15 cellular contexts compared by ENCODE assay signal in the genomic region with DNA sequence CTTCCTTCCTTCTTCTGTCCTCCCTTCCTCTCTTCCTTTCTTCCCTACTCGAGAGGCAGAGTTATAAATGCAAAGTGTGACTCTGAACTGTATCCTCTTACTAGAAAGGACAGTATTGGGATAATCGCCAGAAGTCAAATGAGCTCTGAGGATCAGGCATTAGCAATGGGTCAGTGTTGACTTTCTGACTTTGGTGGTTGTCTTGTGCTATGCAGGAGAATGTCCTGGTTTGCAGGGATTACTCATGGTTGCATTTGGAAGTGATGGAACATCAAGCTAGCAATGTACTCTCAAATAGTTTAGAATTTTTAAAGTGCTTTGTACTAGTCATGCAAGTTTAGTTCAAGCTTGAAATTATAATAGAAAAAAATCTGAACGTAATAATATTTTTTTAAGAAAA.
"Had no signal": no experiment of that assay in that cellular context is flagged by ENCODE, and none has a peak within 500 bp of the region (broad histone marks: within the 10 kb centered on the region; RNA-seq: fewer than 3 reads in every experiment).

No MANE protein-coding gene starts in this region.

- H3K27ac Mint-ChIP-seq: activated T-helper 1 cell treated with anti-CD3 and anti-CD28 coated beads, Interleukin-12 subunit alpha, Interleukin-12 subunit beta, Interleukin-2, Interleukin-4 antibody, amounts not matched to agents 30 ng/mL and 10 ng/mL and 1 ng/mL, durations not matched to agents 14 hours and 24 hours and 36 hours; brain; naive B cell; neural progenitor cell; stimulated activated naive B cell treated with anti-CD40 and anti-IgM and Interleukin-4, amounts not matched to agents 10 μg/mL and 1 μg/mL and 100 μg/mL, for 72 hours had no signal

- DNase-seq: activated CD4-positive, alpha-beta T cell treated with anti-CD3 and anti-CD28 coated beads, Interleukin-2, amount 50 U/mL, for 1 hour; activated CD8-positive, alpha-beta memory T cell treated with anti-CD3 and anti-CD28 coated beads for 24 hours; activated naive CD4-positive, alpha-beta T cell treated with Interleukin-2 at 50 U/mL for 16 hours; adrenal gland; islet precursor cell; naive B cell; ovary; sigmoid colon; stimulated activated CD4-positive, alpha-beta T cell treated with anti-CD3 and anti-CD28 coated beads, Interleukin-12 subunit alpha, Interleukin-12 subunit beta, amount 100 ng/mL, for 4 hours; stimulated activated naive B cell treated with anti-CD40 and anti-IgM and Interleukin-4, amounts not matched to agents 10 μg/mL and 1 μg/mL and 100 μg/mL, for 72 hours; tibial artery had no signal

- H3K9me3 Mint-ChIP-seq: activated T-helper 1 cell treated with anti-CD3 and anti-CD28 coated beads, Interleukin-12 subunit alpha, Interleukin-12 subunit beta, Interleukin-2, Interleukin-4 antibody, amounts not matched to agents 30 ng/mL and 10 ng/mL and 1 ng/mL, durations not matched to agents 14 hours and 24 hours and 36 hours had no signal

- H3K9me3 ChIP-seq: adrenal gland, ovary, tibial artery had no signal

- H3K27me3 ChIP-seq: adrenal gland, neural progenitor cell, ovary, sigmoid colon, tibial artery had no signal

- H3K4me3 Mint-ChIP-seq: activated T-helper 1 cell treated with anti-CD3 and anti-CD28 coated beads, Interleukin-12 subunit alpha, Interleukin-12 subunit beta, Interleukin-2, Interleukin-4 antibody, amounts not matched to agents 30 ng/mL and 10 ng/mL and 1 ng/mL, durations not matched to agents 14 hours and 24 hours and 36 hours; brain; naive B cell; neural progenitor cell; stimulated activated naive B cell treated with anti-CD40 and anti-IgM and Interleukin-4, amounts not matched to agents 10 μg/mL and 1 μg/mL and 100 μg/mL, for 72 hours had no signal

- H3K4me3 ChIP-seq: adrenal gland, lung, neural progenitor cell, ovary, sigmoid colon, tibial artery had no signal

- H3K36me3 ChIP-seq: adrenal gland, neural progenitor cell, ovary, sigmoid colon, tibial artery had no signal

- H3K4me1 Mint-ChIP-seq: brain; naive B cell; neural progenitor cell; stimulated activated naive B cell treated with anti-CD40 and anti-IgM and Interleukin-4, amounts not matched to agents 10 μg/mL and 1 μg/mL and 100 μg/mL, for 72 hours had no signal

- H3K4me2 ChIP-seq: neural progenitor cell had no signal

- H3K36me3 Mint-ChIP-seq: brain, neural progenitor cell had no signal

- H3K9ac ChIP-seq: neural progenitor cell had no signal

- H3K27ac ChIP-seq: adrenal gland, neural progenitor cell, ovary, sigmoid colon, tibial artery had no signal

- H2AFZ ChIP-seq: neural progenitor cell had no signal

- H3K4me1 ChIP-seq: adrenal gland, neural progenitor cell, sigmoid colon, tibial artery had no signal

- ATAC-seq: stimulated activated naive B cell treated with anti-CD40 and anti-IgM and Interleukin-4, amounts not matched to agents 10 μg/mL and 1 μg/mL and 100 μg/mL, for 72 hours had no signal
